13 cellular contexts compared by ENCODE assay signal in the genomic region with DNA sequence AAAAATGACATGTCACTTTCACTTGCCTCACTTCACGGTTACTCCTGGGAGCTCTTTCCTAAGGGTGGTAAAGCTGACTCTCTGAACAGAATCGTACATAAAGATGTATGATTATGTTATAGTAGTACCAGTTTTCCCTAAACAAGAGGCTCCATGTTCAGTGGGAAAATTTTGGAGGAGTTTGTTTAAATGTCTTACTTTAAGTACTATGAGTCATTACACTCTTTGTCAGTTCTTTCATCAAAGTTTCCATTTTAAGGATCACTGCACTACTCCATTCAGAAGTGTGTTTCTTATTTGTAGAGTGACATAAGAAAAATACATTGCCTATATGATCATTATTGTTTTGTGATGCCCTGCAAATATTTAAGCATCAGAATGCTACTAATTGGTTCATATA.
"Had no signal": no experiment of that assay in that cellular context is flagged by ENCODE, and none has a peak within 500 bp of the region (broad histone marks: within the 10 kb centered on the region; RNA-seq: fewer than 3 reads in every experiment).

No MANE protein-coding gene starts in this region.

- H3K9me3 ChIP-seq: ascending aorta, esophagus squamous epithelium, transverse colon, vagina had no signal

- H3K36me3 ChIP-seq: ascending aorta, esophagus squamous epithelium, transverse colon, vagina had no signal

- H3K27ac Mint-ChIP-seq: activated CD4-positive, alpha-beta T cell treated with anti-CD3 and anti-CD28 coated beads, Interleukin-2, amount 10 ng/mL, durations not matched to agents 7 days and 5 days; activated naive CD8-positive, alpha-beta T cell treated with anti-CD3 and anti-CD28 coated beads, Interleukin-2, amount 10 ng/mL, durations not matched to agents 7 days and 5 days; naive B cell; stimulated activated memory B cell treated with anti-CD40 and anti-IgM and Interleukin-4, amounts not matched to agents 10 μg/mL and 1 μg/mL and 100 μg/mL, for 72 hours had no signal

- H3K4me1 ChIP-seq: ascending aorta, esophagus squamous epithelium, transverse colon, vagina had no signal

- ATAC-seq: stimulated activated memory B cell treated with anti-CD40 and anti-IgM and Interleukin-4, amounts not matched to agents 10 μg/mL and 1 μg/mL and 100 μg/mL, for 72 hours had no signal

- H3K27ac ChIP-seq: ascending aorta, esophagus squamous epithelium, transverse colon, vagina had no signal

- H3K4me3 ChIP-seq: ascending aorta, esophagus squamous epithelium, transverse colon, vagina had no signal

- H3K27me3 Mint-ChIP-seq: activated CD4-positive, alpha-beta T cell treated with anti-CD3 and anti-CD28 coated beads, Interleukin-2, amount 10 ng/mL, durations not matched to agents 7 days and 5 days; activated naive CD8-positive, alpha-beta T cell treated with anti-CD3 and anti-CD28 coated beads, Interleukin-2, amount 10 ng/mL, durations not matched to agents 7 days and 5 days; naive B cell; stimulated activated memory B cell treated with anti-CD40 and anti-IgM and Interleukin-4, amounts not matched to agents 10 μg/mL and 1 μg/mL and 100 μg/mL, for 72 hours had no signal

- H3K4me3 Mint-ChIP-seq: activated CD4-positive, alpha-beta T cell treated with anti-CD3 and anti-CD28 coated beads, Interleukin-2, amount 10 ng/mL, durations not matched to agents 7 days and 5 days; activated naive CD8-positive, alpha-beta T cell treated with anti-CD3 and anti-CD28 coated beads, Interleukin-2, amount 10 ng/mL, durations not matched to agents 7 days and 5 days; naive B cell; stimulated activated memory B cell treated with anti-CD40 and anti-IgM and Interleukin-4, amounts not matched to agents 10 μg/mL and 1 μg/mL and 100 μg/mL, for 72 hours had no signal

- H3K36me3 Mint-ChIP-seq: activated naive CD8-positive, alpha-beta T cell treated with anti-CD3 and anti-CD28 coated beads, Interleukin-2, amount 10 ng/mL, durations not matched to agents 7 days and 5 days; naive B cell; stimulated activated memory B cell treated with anti-CD40 and anti-IgM and Interleukin-4, amounts not matched to agents 10 μg/mL and 1 μg/mL and 100 μg/mL, for 72 hours had no signal

- H3K9me3 Mint-ChIP-seq: activated CD4-positive, alpha-beta T cell treated with anti-CD3 and anti-CD28 coated beads, Interleukin-2, amount 10 ng/mL, durations not matched to agents 7 days and 5 days; activated naive CD8-positive, alpha-beta T cell treated with anti-CD3 and anti-CD28 coated beads, Interleukin-2, amount 10 ng/mL, durations not matched to agents 7 days and 5 days; stimulated activated memory B cell treated with anti-CD40 and anti-IgM and Interleukin-4, amounts not matched to agents 10 μg/mL and 1 μg/mL and 100 μg/mL, for 72 hours had no signal

- DNase-seq: activated CD4-positive, alpha-beta T cell treated with anti-CD3 and anti-CD28 coated beads, Interleukin-2, amount 10 ng/mL, durations not matched to agents 7 days and 5 days; activated CD4-positive, CD25-positive, alpha-beta regulatory T cell; activated naive CD8-positive, alpha-beta T cell treated with anti-CD3 and anti-CD28 coated beads, Interleukin-2, amount 10 ng/mL, durations not matched to agents 7 days and 5 days; esophagus squamous epithelium; head of caudate nucleus; naive B cell; retina; stimulated activated CD4-positive, alpha-beta T cell treated with anti-CD3 and anti-CD28 coated beads, Interleukin-2, amount 100 ng/mL, for 48 hours; substantia nigra; transverse colon had no signal

- H3K27me3 ChIP-seq: ascending aorta, esophagus squamous epithelium, transverse colon, vagina had no signal

- H3K4me1 Mint-ChIP-seq: activated CD4-positive, alpha-beta T cell treated with anti-CD3 and anti-CD28 coated beads, Interleukin-2, amount 10 ng/mL, durations not matched to agents 7 days and 5 days; activated naive CD8-positive, alpha-beta T cell treated with anti-CD3 and anti-CD28 coated beads, Interleukin-2, amount 10 ng/mL, durations not matched to agents 7 days and 5 days; naive B cell; stimulated activated memory B cell treated with anti-CD40 and anti-IgM and Interleukin-4, amounts not matched to agents 10 μg/mL and 1 μg/mL and 100 μg/mL, for 72 hours had no signal
